15 cellular contexts compared by ENCODE assay signal in genomic region chr2:150119860-150120259, GRCh38.
DNase-seq lines count a peak whose midpoint lies in the region; ATAC-seq, FAIRE-seq and TF ChIP-seq lines count a peak whose summit lies in the region.
"Had no signal": no experiment of that assay in that cellular context is flagged by ENCODE, and none has a peak within 500 bp of the region (broad histone marks: within the 10 kb centered on the region; RNA-seq: fewer than 3 reads in every experiment).

No MANE protein-coding gene starts in this region.

- no peak for TF ChIP-seq EP300 in A549 (IDR thresholded peaks at IDR 0.05)

- H3K4me1 ChIP-seq in A549 (peaks cover 43% of the 10 kb centered on the region), HUES48 (ENCODE audit: control insufficient read depth, insufficient read depth, low read length) (peaks cover 16% of the 10 kb centered on the region), astrocyte (ENCODE audit: insufficient read depth, low read length) (peaks cover 23% of the 10 kb centered on the region)

- no peak for TF ChIP-seq RAD21 in A549 (conservative IDR thresholded peaks at IDR 0.05 in 1 of 2, IDR thresholded peaks at IDR 0.05 in 1 of 2)

- H3K9me3 Mint-ChIP-seq in astrocyte (ENCODE audit: unreplicated experiment) = no peaks in the 10 kb centered on the region
- no peaks in the 10 kb centered on the region for H3K9me3 Mint-ChIP-seq in Calu3 (ENCODE audit: low read depth, unreplicated experiment)
- H3K9me3 Mint-ChIP-seq: HFFc6 had no signal

- H2AFZ ChIP-seq in astrocyte (ENCODE audit: low read depth, low read length) = no peak overlapping the region
- H2AFZ ChIP-seq: PC-9 had no signal

- H3K4me3 Mint-ChIP-seq in astrocyte (ENCODE audit: unreplicated experiment) = no peak overlapping the region
- H3K4me3 Mint-ChIP-seq in Calu3 (ENCODE audit: low read depth, unreplicated experiment) = no peak overlapping the region
- H3K4me3 Mint-ChIP-seq: HFFc6 had no signal

- H3K27ac Mint-ChIP-seq in astrocyte (ENCODE audit: unreplicated experiment) (no peak overlapping the region), Calu3 (ENCODE audit: unreplicated experiment) (no peak overlapping the region)
- H3K27ac Mint-ChIP-seq: HFFc6 had no signal

- H3K4me1 Mint-ChIP-seq in astrocyte (ENCODE audit: low read depth, unreplicated experiment) (peaks cover 3% of the 10 kb centered on the region), Calu3 (ENCODE audit: low read depth, unreplicated experiment) (peaks cover 8% of the 10 kb centered on the region)

- peaks cover 4% of the 10 kb centered on the region for H3K27me3 Mint-ChIP-seq in astrocyte (ENCODE audit: low read depth, unreplicated experiment)
- H3K27me3 Mint-ChIP-seq in Calu3 (ENCODE audit: unreplicated experiment) = no peaks in the 10 kb centered on the region

- POLR2A ChIA-PET in A549 (lab: Yijun Ruan, JAX) = no interaction called here

- no peak overlapping the region for H3K4me3 ChIP-seq in A549
- no peak overlapping the region for H3K4me3 ChIP-seq in HUES48 (ENCODE audit: low read depth, low read length)
- H3K4me3 ChIP-seq in astrocyte (ENCODE audit: insufficient read depth, low read depth, low read length) = no peak overlapping the region
- H3K4me3 ChIP-seq: PC-9 had no signal

- H3K36me3 Mint-ChIP-seq in astrocyte (ENCODE audit: low read depth, unreplicated experiment) (no peaks in the 10 kb centered on the region), Calu3 (ENCODE audit: insufficient read depth, unreplicated experiment) (no peaks in the 10 kb centered on the region)

- FAIRE-seq in A549 (lab: Jason Lieb, UNC) (no peak), astrocyte (lab: Jason Lieb, UNC) (no peak)
- FAIRE-seq: H54 had no signal

- no peak for TF ChIP-seq CTCF in A549 (IDR thresholded peaks at IDR 0.05)
- no peak for TF ChIP-seq CTCF in astrocyte (IDR thresholded peaks at IDR 0.05; ENCODE audit: insufficient read depth, low read depth, low read length)
- TF ChIP-seq CTCF in Calu3 (IDR thresholded peaks at IDR 0.05; ENCODE audit: unreplicated experiment) = no peak

- ATAC-seq in A549 (no peak; a peak in 1 of 6 replicates), left lobe of liver (peak; percentile 30), Right ventricle myocardium inferior (no peak), HG03196 (IDR thresholded peaks at IDR 0.05; ENCODE audit: unreplicated experiment) (no peak), GM21717 (IDR thresholded peaks at IDR 0.05; ENCODE audit: unreplicated experiment) (no peak)

- CTCF ChIA-PET in A549 (lab: Yijun Ruan, JAX) = no interaction called here
- CTCF ChIA-PET in Calu3 (lab: Charles Lee) = no interaction called here

- no peaks in the 10 kb centered on the region for H3K79me2 ChIP-seq in astrocyte (ENCODE audit: insufficient read depth, low read length)

- H3K27me3 ChIP-seq in HUES48 (ENCODE audit: control insufficient read depth, insufficient read depth, low read length) (no peaks in the 10 kb centered on the region), astrocyte (ENCODE audit: insufficient read depth, low read length) (no peaks in the 10 kb centered on the region)

- no peaks in the 10 kb centered on the region for H4K20me1 ChIP-seq in astrocyte (ENCODE audit: insufficient read depth, low read length)

- WGBS in A549 (ENCODE audit: missing lambda C conversion rate) = 78% methylated on average over 4 of the region's 4 CpGs

- TF ChIP-seq POLR2A in A549 (IDR thresholded peaks at IDR 0.05; ENCODE audit: low read length) = no peak

- intact Hi-C loops in Calu3 (cut with micrococcal nuclease; ENCODE audit: unreplicated experiment) (no loop called here), Right ventricle myocardium inferior (cut with DNase I) (no loop called here)

- no peak for DNase-seq in A549 (ENCODE audit: low read depth in 1 of 2, low spot score in 1 of 2)
- DNase-seq in astrocyte (ENCODE audit: low read depth) = no peak
- no peak for DNase-seq in left lobe of liver (ENCODE audit: low spot score)
- no peak for DNase-seq in Calu3
- DNase-seq in Right ventricle myocardium inferior (ENCODE audit: missing footprints) = no peak
- DNase-seq: HFFc6, NCI-H2029, NCI-H526, PC-9, SW 1271 had no signal

- no peaks in the 10 kb centered on the region for H3K36me3 ChIP-seq in HUES48 (ENCODE audit: control insufficient read depth, insufficient read depth, low read length)
- H3K36me3 ChIP-seq in astrocyte (ENCODE audit: insufficient read depth, low read length) = no peaks in the 10 kb centered on the region

- H3K27ac ChIP-seq in A549 = peak overlapping the region; percentile 61 to 68; a peak in 5 of 6 replicates
- peak overlapping the region; percentile 37 for H3K27ac ChIP-seq in HUES48 (ENCODE audit: low read depth, low read length)
- no peak overlapping the region for H3K27ac ChIP-seq in astrocyte (ENCODE audit: low read depth, low read length)
- H3K27ac ChIP-seq: C4-2B, PC-9 had no signal

- no TSS peak for BruUV-seq in Calu3 (replicated peaks; lab: Mats Ljungman, UMichigan)

- H3K9ac ChIP-seq in HUES48 (ENCODE audit: low read depth, low read length) (no peak overlapping the region), astrocyte (ENCODE audit: low read length) (no peak overlapping the region)

- H3K9me3 ChIP-seq in A549 = no peaks in the 10 kb centered on the region
- no peaks in the 10 kb centered on the region for H3K9me3 ChIP-seq in HUES48 (ENCODE audit: control insufficient read depth, insufficient read depth, low read length)
- no peaks in the 10 kb centered on the region for H3K9me3 ChIP-seq in astrocyte (ENCODE audit: insufficient read depth, low read depth, low read length)

- H3K4me2 ChIP-seq in A549 (peak overlapping the region; percentile 81), astrocyte (ENCODE audit: low read length) (peak overlapping the region; percentile 71)
- H3K4me2 ChIP-seq: PC-9 had no signal

TF ChIP-seq in A549, 52 proteins besides CTCF, POLR2A, EP300 and RAD21:
- no peak for TF ChIP-seq RFX5 (IDR thresholded peaks at IDR 0.05)
- no peak for TF ChIP-seq JUN (IDR thresholded peaks at IDR 0.05)
- TF ChIP-seq JUNB (IDR thresholded peaks at IDR 0.05) = no peak
- TF ChIP-seq PBX3 (IDR thresholded peaks at IDR 0.05) = no peak
- no peak for TF ChIP-seq ESRRA (IDR thresholded peaks at IDR 0.05; ENCODE audit: borderline replicate concordance, low read length)
- TF ChIP-seq HOXB13 (CRISPR knock-in tag; IDR thresholded peaks at IDR 0.05; ENCODE audit: low read depth) = no peak
- TF ChIP-seq ATOH8 (CRISPR knock-in tag; IDR thresholded peaks at IDR 0.05; ENCODE audit: low read depth) = no peak
- TF ChIP-seq PHF8 (IDR thresholded peaks at IDR 0.05; ENCODE audit: borderline replicate concordance, low read depth) = no peak
- no peak for TF ChIP-seq HES2 (IDR thresholded peaks at IDR 0.05)
- TF ChIP-seq USF2 (IDR thresholded peaks at IDR 0.05) = no peak
- TF ChIP-seq MAX (IDR thresholded peaks at IDR 0.05) = no peak
- no peak for TF ChIP-seq ZC3H11A (IDR thresholded peaks at IDR 0.05)
- TF ChIP-seq EHMT2 (IDR thresholded peaks at IDR 0.05; ENCODE audit: low read depth) = no peak
- TF ChIP-seq CBX2 (IDR thresholded peaks at IDR 0.05; ENCODE audit: borderline replicate concordance, low read depth) = no peak
- no peak for TF ChIP-seq HEYL (CRISPR knock-in tag; IDR thresholded peaks at IDR 0.05)
